8 cellular contexts compared by ENCODE assay signal in the genomic region with DNA sequence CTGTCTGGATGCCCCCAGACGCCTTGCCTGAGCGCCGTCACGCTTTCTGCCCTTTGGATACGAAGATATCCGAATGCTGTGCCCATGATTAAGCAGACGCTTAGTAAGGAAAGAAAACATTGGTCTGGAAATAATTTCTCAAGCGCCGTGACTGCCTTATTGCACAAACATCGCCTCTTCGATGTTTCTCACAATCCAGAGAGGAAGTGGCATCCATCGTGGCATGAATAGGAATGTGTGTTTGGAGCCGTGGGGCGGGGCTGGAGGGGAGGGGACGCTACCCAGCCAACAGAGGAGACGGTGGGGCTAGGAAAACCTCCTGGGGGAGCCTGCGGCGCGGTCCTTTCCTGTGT. TPM values are rescaled to one million over a fixed set of nuclear protein-coding genes. Genes with fewer than 3 reads are reported as not detected.
DNase-seq lines count a peak whose midpoint lies in the region; ATAC-seq and TF ChIP-seq lines count a peak whose summit lies in the region.

No MANE protein-coding gene starts in this region.

- no peak overlapping the region for H3K9ac ChIP-seq in HUES48 (ENCODE audit: low read depth, low read length)

- CTCF ChIA-PET in AG04449 (lab: Yijun Ruan, JAX) = no interaction called here

- H3K27ac ChIP-seq in HUES48 (ENCODE audit: low read depth, low read length) = no peak overlapping the region
- H3K27ac ChIP-seq in ascending aorta = no peak overlapping the region
- peak overlapping the region; percentile 80 for H3K27ac ChIP-seq in suprapubic skin

- H3K36me3 ChIP-seq in HUES48 (ENCODE audit: control insufficient read depth, insufficient read depth, low read length) (no peaks in the 10 kb centered on the region), ascending aorta (no peaks in the 10 kb centered on the region), suprapubic skin (no peaks in the 10 kb centered on the region)

- H3K9me3 ChIP-seq in HUES48 (ENCODE audit: control insufficient read depth, insufficient read depth, low read length) (no peaks in the 10 kb centered on the region), ascending aorta (no peaks in the 10 kb centered on the region), suprapubic skin (no peaks in the 10 kb centered on the region)

- TF ChIP-seq CTCF in AG04449 (IDR thresholded peaks at IDR 0.05; ENCODE audit: insufficient read depth, low read length, missing control alignments) (no peak), ascending aorta (IDR thresholded peaks at IDR 0.05) (no peak), suprapubic skin (IDR thresholded peaks at IDR 0.05) (no peak), GM20000 (IDR thresholded peaks at IDR 0.05; ENCODE audit: extremely low read depth, missing control alignments) (no peak)

- 4% methylated on average over 14 of the region's 19 CpGs for WGBS in suprapubic skin

- H3K27me3 ChIP-seq in HUES48 (ENCODE audit: control insufficient read depth, insufficient read depth, low read length) = peaks cover 70% of the 10 kb centered on the region
- peaks cover 5% of the 10 kb centered on the region for H3K27me3 ChIP-seq in ascending aorta
- H3K27me3 ChIP-seq in suprapubic skin = peaks cover 59% of the 10 kb centered on the region

- TF ChIP-seq POLR2A in suprapubic skin (IDR thresholded peaks at IDR 0.05) = no peak

- POLR2A ChIA-PET in AG04449 (lab: Yijun Ruan, JAX) = no interaction called here

- TF ChIP-seq EP300 in suprapubic skin (IDR thresholded peaks at IDR 0.05) = no peak

- ATAC-seq in HG02623 (IDR thresholded peaks at IDR 0.05; ENCODE audit: unreplicated experiment) (no peak), GM19035 (IDR thresholded peaks at IDR 0.05; ENCODE audit: unreplicated experiment) (no peak)

- H3K4me1 ChIP-seq in HUES48 (ENCODE audit: control insufficient read depth, insufficient read depth, low read length) = peaks cover 4% of the 10 kb centered on the region; the same call in 1 of the 2 replicates
- peaks cover 10 to 16% of the 10 kb centered on the region in 2 donors for H3K4me1 ChIP-seq in ascending aorta
- H3K4me1 ChIP-seq in suprapubic skin = peaks cover 38% of the 10 kb centered on the region

- H3K4me3 ChIP-seq in AG04449 (ENCODE audit: low read depth, low read length) = peak overlapping the region; percentile 44
- peak overlapping the region; percentile 55 for H3K4me3 ChIP-seq in HUES48 (ENCODE audit: low read depth, low read length)
- peak overlapping the region; percentile 56 to 67 for H3K4me3 ChIP-seq in ascending aorta
- peak overlapping the region; percentile 54 for H3K4me3 ChIP-seq in suprapubic skin

- DNase-seq in AG04449 (ENCODE audit: low read depth, low spot score) (no peak), ascending aorta (ENCODE audit: low spot score in 2 of 2) (no peak), inferior parietal cortex (ENCODE audit: extremely low spot score) (peak; percentile 24), suprapubic skin (ENCODE audit: low spot score in 2 of 2) (no peak), GM20000 (ENCODE audit: low spot score) (no peak)

- intact Hi-C loops in ascending aorta (cut with DNase I) = no loop called here

RNA-seq across cellular contexts. Expression of a gene that starts 0.6 kb away (rescaled TPM):
- total RNA-seq in ascending aorta (not detected), suprapubic skin (100 to 1,000 TPM in 2 of 4 donors, 10 to 100 TPM in 2; 44.3 to 104 (median 88.8) TPM)

Comparison
In these comparisons a context has a peak if more than half of its experiments do, and no peak if none do; other contexts are left out.
1. RNA of a gene that starts 0.6 kb away (total RNA-seq): 44.3 to 104 TPM in suprapubic skin; not detected in ascending aorta (single experiment); every median in the first group is over 10 times any median in the second.
2. Peak in every context shown above with its lines, with median percentiles within 50 percentile points of each other: H3K4me3 ChIP-seq.